In the genomic region with DNA sequence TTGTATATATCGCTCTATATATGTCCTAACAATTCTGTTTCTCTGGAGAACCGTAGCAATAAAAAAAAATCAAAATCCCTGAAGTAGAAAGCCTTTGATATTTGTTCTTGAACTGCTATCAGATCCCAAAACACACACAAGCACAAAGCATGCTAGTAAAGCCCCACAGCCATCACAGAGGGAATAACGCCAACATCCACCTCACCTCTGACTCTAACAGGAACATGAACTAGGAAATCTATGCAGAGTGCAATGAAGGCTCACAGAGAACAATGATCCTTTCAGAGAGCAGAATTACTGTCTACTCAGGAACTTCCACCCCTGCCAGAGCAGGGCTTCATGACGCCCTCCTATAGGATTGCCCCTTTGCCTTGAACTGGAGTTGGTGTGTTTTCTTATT, we compare ENCODE assay signal across 5 cellular contexts. TPM values are rescaled to one million over a fixed set of nuclear protein-coding genes. Genes with fewer than 3 reads are reported as not detected.
"Had no signal": no experiment of that assay in that cellular context is flagged by ENCODE, and none has a peak within 500 bp of the region (broad histone marks: within the 10 kb centered on the region; RNA-seq: fewer than 3 reads in every experiment).

No MANE protein-coding gene starts in this region.

RNA-seq across cellular contexts. Expression of a gene that starts 44.1 kb away (rescaled TPM):
- total RNA-seq: Right ventricle myocardium inferior, RPMI7951, SJCRH30 had no signal

RNA-seq across cellular contexts. Expression of a gene that starts 45.0 kb away (rescaled TPM):
- total RNA-seq: PC-9, Peyer's patch, Right ventricle myocardium inferior, RPMI7951, SJCRH30 had no signal
